Comparison of ENCODE assay signal across 18 cellular contexts in genomic region chr4:63937961-63938360, GRCh38.
DNase-seq lines count a peak whose midpoint lies in the region; ATAC-seq and TF ChIP-seq lines count a peak whose summit lies in the region.
"Had no signal": no experiment of that assay in that cellular context is flagged by ENCODE, and none has a peak within 500 bp of the region (broad histone marks: within the 10 kb centered on the region; RNA-seq: fewer than 3 reads in every experiment).

No MANE protein-coding gene starts in this region.

- H3K4me3 ChIP-seq in right cardiac atrium (ENCODE audit: low read length) = peak overlapping the region; percentile 15

- POLR2A ChIA-PET in WTC11 (lab: Charles Lee) = no interaction called here

- H3K36me3 Mint-ChIP-seq in WTC11 = no peaks in the 10 kb centered on the region
- H3K36me3 Mint-ChIP-seq: activated naive CD4-positive, alpha-beta T cell treated with anti-CD3 and anti-CD28 coated beads, Interleukin-2, amount 50 U/mL, for 24 hours had no signal

- DNase-seq in HT1080 (ENCODE audit: low read depth) (peak; percentile 44), UCSD-AML1 (lab: John Stamatoyannopoulos, UW; ENCODE audit: unreplicated experiment) (peak; percentile 1), right cardiac atrium (peak in 1 of 3 donors; percentile 56), sciatic nerve (ENCODE audit: low spot score) (no peak), GF-D8 (lab: John Stamatoyannopoulos, UW) (no peak), WTC11 (ENCODE audit: low spot score) (no peak), kidney glomerular epithelial cell (lab: John Stamatoyannopoulos, UW) (no peak)
- no peak for DNase-seq in NK-92 treated with Interleukin-12 subunit alpha and Interleukin-12 subunit beta, amount 100 ng/mL, for 24 hours (lab: John Stamatoyannopoulos, UW)
- DNase-seq: activated CD4-positive, alpha-beta T cell treated with anti-CD3 and anti-CD28 coated beads for 36 hours; central memory CD4-positive, alpha-beta T cell; H7; hippocampal formation; KG1; NCI-H1436 treated with DMSO at 0.1 percent for 48 hours; NCI-H226 had no signal

- no peaks in the 10 kb centered on the region for H3K27me3 Mint-ChIP-seq in WTC11 (ENCODE audit: low read depth)
- H3K27me3 Mint-ChIP-seq: activated CD4-positive, alpha-beta T cell treated with anti-CD3 and anti-CD28 coated beads for 36 hours; activated naive CD4-positive, alpha-beta T cell treated with anti-CD3 and anti-CD28 coated beads, Interleukin-2, amount 50 U/mL, for 24 hours; B cell had no signal

- ATAC-seq in right cardiac atrium (peak; percentile 62 to 75), sciatic nerve (peak; percentile 78), WTC11 (no peak)
- ATAC-seq: activated CD4-positive, alpha-beta T cell treated with anti-CD3 and anti-CD28 coated beads for 36 hours had no signal

- intact Hi-C loops in right cardiac atrium (cut with DNase I) = no loop called here
- intact Hi-C loops in sciatic nerve (cut with DNase I) = no loop called here

- H3K27ac Mint-ChIP-seq in WTC11 = no peak overlapping the region
- H3K27ac Mint-ChIP-seq: activated CD4-positive, alpha-beta T cell treated with anti-CD3 and anti-CD28 coated beads for 36 hours; activated naive CD4-positive, alpha-beta T cell treated with anti-CD3 and anti-CD28 coated beads, Interleukin-2, amount 50 U/mL, for 24 hours; B cell had no signal

- CTCF ChIA-PET in WTC11 (lab: Charles Lee) = no interaction called here

- no peaks in the 10 kb centered on the region for H3K27me3 ChIP-seq in right cardiac atrium (ENCODE audit: control insufficient read depth, insufficient read depth)
- H3K27me3 ChIP-seq: neutrophil had no signal

- 23% methylated on average over 4 of the region's 4 CpGs for WGBS in right cardiac atrium

- H3K9me3 ChIP-seq in right cardiac atrium (ENCODE audit: control insufficient read depth, low read length) = no peaks in the 10 kb centered on the region
- H3K9me3 ChIP-seq: neutrophil had no signal

- no peak overlapping the region for H3K4me3 Mint-ChIP-seq in WTC11
- H3K4me3 Mint-ChIP-seq: activated CD4-positive, alpha-beta T cell treated with anti-CD3 and anti-CD28 coated beads for 36 hours; activated naive CD4-positive, alpha-beta T cell treated with anti-CD3 and anti-CD28 coated beads, Interleukin-2, amount 50 U/mL, for 24 hours; B cell had no signal

- H3K4me1 ChIP-seq in right cardiac atrium (ENCODE audit: control insufficient read depth, insufficient read depth, low read length) = no peaks in the 10 kb centered on the region

- H3K9me3 Mint-ChIP-seq in WTC11 = peaks cover 5% of the 10 kb centered on the region

- H3K4me1 Mint-ChIP-seq in WTC11 = no peaks in the 10 kb centered on the region
- H3K4me1 Mint-ChIP-seq: activated CD4-positive, alpha-beta T cell treated with anti-CD3 and anti-CD28 coated beads for 36 hours; activated naive CD4-positive, alpha-beta T cell treated with anti-CD3 and anti-CD28 coated beads, Interleukin-2, amount 50 U/mL, for 24 hours; B cell had no signal

- no peak for TF ChIP-seq CTCF in WTC11 (IDR thresholded peaks at IDR 0.05)

- no peak overlapping the region for H3K27ac ChIP-seq in right cardiac atrium (ENCODE audit: low read length)
- H3K27ac ChIP-seq: neutrophil had no signal

TF ChIP-seq in WTC11, 78 proteins besides CTCF, POLR2A, EP300 and RAD21 (continues in another document):
- TF ChIP-seq ARID4B (CRISPR knock-in tag; IDR thresholded peaks at IDR 0.05; ENCODE audit: borderline replicate concordance) = no peak
- TF ChIP-seq MYBL2 (CRISPR knock-in tag; IDR thresholded peaks at IDR 0.05) = no peak
- TF ChIP-seq MLX (CRISPR knock-in tag; IDR thresholded peaks at IDR 0.05) = no peak
- no peak for TF ChIP-seq ZNF219 (CRISPR knock-in tag; IDR thresholded peaks at IDR 0.05; ENCODE audit: borderline replicate concordance)
- no peak for TF ChIP-seq ZNF121 (CRISPR knock-in tag; IDR thresholded peaks at IDR 0.05)
- TF ChIP-seq NFE2L1 (CRISPR knock-in tag; IDR thresholded peaks at IDR 0.05) = no peak
- no peak for TF ChIP-seq IRF2 (CRISPR knock-in tag; IDR thresholded peaks at IDR 0.05; ENCODE audit: borderline replicate concordance, low read depth)
- TF ChIP-seq ZNF512 (CRISPR knock-in tag; IDR thresholded peaks at IDR 0.05; ENCODE audit: borderline replicate concordance) = no peak
- no peak for TF ChIP-seq E2F1 (CRISPR knock-in tag; IDR thresholded peaks at IDR 0.05)
- no peak for TF ChIP-seq PREB (CRISPR knock-in tag; IDR thresholded peaks at IDR 0.05; ENCODE audit: borderline replicate concordance)

Comparison
In these comparisons a context has a peak if more than half of its experiments do, and no peak if none do; other contexts are left out.
1. DNase-seq: peak in HT1080 (single experiment) and UCSD-AML1 (single experiment); none in sciatic nerve (single experiment), NK-92 treated with Interleukin-12 subunit alpha and Interleukin-12 subunit beta, amount 100 ng/mL, for 24 hours (single experiment), GF-D8 (single experiment), WTC11 (single experiment) and kidney glomerular epithelial cell (single experiment).